Comparison of ENCODE assay signal across 1 cellular context in the genomic region with DNA sequence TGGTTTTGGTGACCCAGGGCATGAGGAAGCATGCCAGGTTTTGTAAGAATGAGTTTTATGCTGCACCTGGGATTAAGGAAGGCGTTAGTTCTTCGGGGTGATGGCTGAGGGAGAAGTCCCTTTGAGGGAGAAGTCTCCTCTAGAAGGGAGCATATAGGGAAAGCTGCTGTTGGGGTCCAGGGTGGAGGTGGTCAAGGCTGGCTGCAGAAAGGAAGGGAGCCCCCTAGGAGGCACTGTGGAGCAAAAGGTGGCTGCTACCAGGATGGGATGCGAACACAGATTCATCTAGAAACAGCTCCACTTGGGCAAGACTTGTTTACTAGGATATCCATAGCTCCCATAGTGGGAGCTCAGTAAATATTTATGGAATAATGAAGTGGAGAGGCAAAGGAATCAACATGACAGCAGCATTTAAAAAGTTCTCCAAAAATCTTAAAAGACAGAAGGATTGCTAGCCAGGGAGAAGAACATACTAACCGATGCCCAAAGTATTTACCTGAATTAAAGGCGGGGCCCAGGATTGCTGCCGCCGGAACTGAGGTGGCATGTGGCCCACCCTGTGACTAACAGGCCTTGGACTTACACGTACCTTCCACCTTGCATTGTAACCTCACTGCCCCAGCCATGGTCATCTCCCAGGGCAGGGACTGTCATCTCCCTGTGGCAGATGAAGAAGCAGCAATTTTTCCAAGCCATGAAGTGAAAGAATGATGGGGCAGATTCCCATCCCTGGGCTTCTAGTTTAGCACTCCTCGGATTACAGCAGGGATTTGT.
TF ChIP-seq lines count a peak whose summit lies in the region.

No MANE protein-coding gene starts in this region.

TF ChIP-seq in HepG2, 621 proteins besides CTCF, POLR2A, EP300 and RAD21:
- peak; percentile 27; the same call in 1 of the 2 replicates for TF ChIP-seq STAG1 (CRISPR knock-in tag; IDR thresholded peaks at IDR 0.05)
- TF ChIP-seq, protein P1, sequence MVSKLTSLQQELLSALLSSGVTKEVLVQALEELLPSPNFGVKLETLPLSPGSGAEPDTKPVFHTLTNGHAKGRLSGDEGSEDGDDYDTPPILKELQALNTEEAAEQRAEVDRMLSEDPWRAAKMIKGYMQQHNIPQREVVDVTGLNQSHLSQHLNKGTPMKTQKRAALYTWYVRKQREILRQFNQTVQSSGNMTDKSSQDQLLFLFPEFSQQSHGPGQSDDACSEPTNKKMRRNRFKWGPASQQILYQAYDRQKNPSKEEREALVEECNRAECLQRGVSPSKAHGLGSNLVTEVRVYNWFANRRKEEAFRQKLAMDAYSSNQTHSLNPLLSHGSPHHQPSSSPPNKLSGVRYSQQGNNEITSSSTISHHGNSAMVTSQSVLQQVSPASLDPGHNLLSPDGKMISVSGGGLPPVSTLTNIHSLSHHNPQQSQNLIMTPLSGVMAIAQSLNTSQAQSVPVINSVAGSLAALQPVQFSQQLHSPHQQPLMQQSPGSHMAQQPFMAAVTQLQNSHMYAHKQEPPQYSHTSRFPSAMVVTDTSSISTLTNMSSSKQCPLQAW (CRISPR knock-in tag; IDR thresholded peaks at IDR 0.05) = no peak
TF ChIP-seq in HepG2: peak in this region for 1.
